29 cellular contexts compared by ENCODE assay signal in the genomic region with DNA sequence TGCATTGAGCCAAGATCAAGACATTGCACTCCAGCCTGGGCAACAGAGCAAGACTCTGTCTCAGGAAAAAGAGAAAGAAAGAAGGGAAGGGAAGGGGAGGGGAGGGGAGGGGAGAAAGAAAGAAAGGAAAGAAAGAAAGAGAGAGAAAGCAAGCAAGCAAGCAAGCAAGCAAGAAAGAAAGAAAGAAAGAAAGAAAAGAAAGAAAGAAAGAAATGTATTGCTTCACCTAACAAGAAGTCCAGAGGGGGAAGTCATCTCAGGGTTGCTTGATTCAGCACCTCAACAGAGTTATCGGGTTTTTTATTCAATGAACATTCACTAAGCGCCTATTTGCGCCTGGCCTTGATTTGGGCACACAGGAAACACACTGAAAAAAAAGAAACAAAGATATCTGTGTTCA. TPM values are rescaled to one million over a fixed set of nuclear protein-coding genes. Genes with fewer than 3 reads are reported as not detected.
DNase-seq lines count a peak whose midpoint lies in the region; ATAC-seq, FAIRE-seq and TF ChIP-seq lines count a peak whose summit lies in the region.
"Had no signal": no experiment of that assay in that cellular context is flagged by ENCODE, and none has a peak within 500 bp of the region (broad histone marks: within the 10 kb centered on the region; RNA-seq: fewer than 3 reads in every experiment).

No MANE protein-coding gene starts in this region.

- no peaks in the 10 kb centered on the region for H3K9me3 ChIP-seq in DND-41 (ENCODE audit: insufficient read depth, low read length, severe bottlenecking)
- H3K9me3 ChIP-seq: BE2C, esophagus squamous epithelium, HAP-1, lower lobe of right lung, transverse colon had no signal

- POLR2A ChIA-PET in activated B cell treated with CpG ODN at 0.5 μM for 24 hours (lab: Charles Lee): interaction anchor here (1.2 to 1.7 kb wide), 2 partner anchors 9 to 29 kb away, joined by 3 to 11 read pairs; no protein-coding TSS in a partner anchor

- peak overlapping the region; percentile 98 for H3K27ac ChIP-seq in DND-41 (ENCODE audit: low read length)
- H3K27ac ChIP-seq: dorsolateral prefrontal cortex, esophagus squamous epithelium, foreskin keratinocyte, lower lobe of right lung, transverse colon had no signal

- H3K27ac Mint-ChIP-seq in activated naive CD4-positive, alpha-beta T cell treated with anti-CD3 and anti-CD28 coated beads, Interleukin-2, amount 10 ng/mL, durations not matched to agents 7 days and 5 days: peak overlapping the region; percentile 47
- H3K27ac Mint-ChIP-seq in activated naive CD4-positive, alpha-beta T cell treated with anti-CD3 and anti-CD28 coated beads for 36 hours: no peak overlapping the region
- H3K27ac Mint-ChIP-seq in activated B cell treated with CpG ODN at 0.5 μM for 24 hours: peak overlapping the region; percentile 94
- H3K27ac Mint-ChIP-seq: brain; natural killer cell treated with Interleukin-12 subunit alpha and Interleukin-12 subunit beta and Interleukin-15 and Interleukin-18, amount 100 ng/mL, for 72 hours had no signal

- H3K4me1 ChIP-seq in DND-41 (ENCODE audit: insufficient read depth, low read length): peaks cover 98% of the 10 kb centered on the region

- peaks cover 14% of the 10 kb centered on the region for H3K9me3 Mint-ChIP-seq in activated naive CD4-positive, alpha-beta T cell treated with anti-CD3 and anti-CD28 coated beads, Interleukin-2, amount 10 ng/mL, durations not matched to agents 7 days and 5 days
- H3K9me3 Mint-ChIP-seq in activated naive CD4-positive, alpha-beta T cell treated with anti-CD3 and anti-CD28 coated beads for 36 hours: peaks cover 6% of the 10 kb centered on the region
- peaks cover 2% of the 10 kb centered on the region for H3K9me3 Mint-ChIP-seq in activated B cell treated with CpG ODN at 0.5 μM for 24 hours
- H3K9me3 Mint-ChIP-seq: natural killer cell treated with Interleukin-12 subunit alpha and Interleukin-12 subunit beta and Interleukin-15 and Interleukin-18, amount 100 ng/mL, for 72 hours had no signal

- no peak for FAIRE-seq in H54 (lab: Jason Lieb, UNC)
- FAIRE-seq: HepG2 had no signal

- no peaks in the 10 kb centered on the region for H4K20me1 ChIP-seq in DND-41 (ENCODE audit: insufficient read depth, low read length)

- TF ChIP-seq CTCF in DND-41 (IDR thresholded peaks at IDR 0.05; ENCODE audit: borderline replicate concordance, extremely low read depth, low read length, poor library complexity, severe bottlenecking): no peak
- TF ChIP-seq CTCF in activated B cell treated with CpG ODN at 0.5 μM for 24 hours (IDR thresholded peaks at IDR 0.05): no peak

- no peak overlapping the region for H3K4me3 ChIP-seq in DND-41 (ENCODE audit: low read depth in 1 of 2, low read length in 2 of 2)
- H3K4me3 ChIP-seq: dorsolateral prefrontal cortex, esophagus squamous epithelium, HAP-1, lower lobe of right lung, transverse colon had no signal

- H3K36me3 ChIP-seq in DND-41 (ENCODE audit: insufficient read depth, low read length): 0 out of 2 replicates have a peak, but pooled peaks cover 2% of the 10 kb centered on the region
- H3K36me3 ChIP-seq: BE2C, esophagus squamous epithelium, HAP-1, lower lobe of right lung, transverse colon had no signal

- peaks cover 85% of the 10 kb centered on the region for H3K4me1 Mint-ChIP-seq in activated naive CD4-positive, alpha-beta T cell treated with anti-CD3 and anti-CD28 coated beads, Interleukin-2, amount 10 ng/mL, durations not matched to agents 7 days and 5 days
- peaks cover 58% of the 10 kb centered on the region for H3K4me1 Mint-ChIP-seq in activated naive CD4-positive, alpha-beta T cell treated with anti-CD3 and anti-CD28 coated beads for 36 hours (ENCODE audit: low read depth)
- H3K4me1 Mint-ChIP-seq in activated B cell treated with CpG ODN at 0.5 μM for 24 hours: peaks cover 92% of the 10 kb centered on the region

- CTCF ChIA-PET in activated naive CD4-positive, alpha-beta T cell treated with anti-CD3 and anti-CD28 coated beads, Interleukin-2, amount 10 ng/mL, durations not matched to agents 7 days and 5 days (lab: Charles Lee): interaction anchor here (1.2 kb wide), 1 partner anchor 21 kb away, joined by 5 read pairs; no protein-coding TSS in a partner anchor
- CTCF ChIA-PET in activated naive CD4-positive, alpha-beta T cell treated with anti-CD3 and anti-CD28 coated beads for 36 hours (lab: Charles Lee): interaction anchor here (0.9 kb wide), 1 partner anchor 66 kb away, joined by 4 read pairs; no protein-coding TSS in a partner anchor
- CTCF ChIA-PET in activated B cell treated with CpG ODN at 0.5 μM for 24 hours (lab: Charles Lee): interaction anchor here (1.2 kb wide), 1 partner anchor 65 kb away, joined by 3 read pairs; no protein-coding TSS in a partner anchor

- peak overlapping the region; percentile 25 for H3K4me2 ChIP-seq in DND-41 (ENCODE audit: insufficient read depth, low read length)

- peaks cover 22% of the 10 kb centered on the region for H3K36me3 Mint-ChIP-seq in activated naive CD4-positive, alpha-beta T cell treated with anti-CD3 and anti-CD28 coated beads, Interleukin-2, amount 10 ng/mL, durations not matched to agents 7 days and 5 days
- H3K36me3 Mint-ChIP-seq in activated naive CD4-positive, alpha-beta T cell treated with anti-CD3 and anti-CD28 coated beads for 36 hours (ENCODE audit: low read depth): no peaks in the 10 kb centered on the region
- H3K36me3 Mint-ChIP-seq in activated B cell treated with CpG ODN at 0.5 μM for 24 hours (ENCODE audit: low read depth): no peaks in the 10 kb centered on the region
- H3K36me3 Mint-ChIP-seq: brain; natural killer cell treated with Interleukin-12 subunit alpha and Interleukin-12 subunit beta and Interleukin-15 and Interleukin-18, amount 100 ng/mL, for 72 hours had no signal

- H3K9ac ChIP-seq in DND-41 (ENCODE audit: low read depth, low read length): peak overlapping the region; percentile 31

- intact Hi-C loops in activated naive CD4-positive, alpha-beta T cell treated with anti-CD3 and anti-CD28 coated beads for 36 hours (cut with micrococcal nuclease): no loop called here
- intact Hi-C loops in activated B cell treated with CpG ODN at 0.5 μM for 24 hours (cut with micrococcal nuclease): no loop called here

- DNase-seq in activated naive CD4-positive, alpha-beta T cell treated with anti-CD3 and anti-CD28 coated beads, Interleukin-2, amount 10 ng/mL, durations not matched to agents 7 days and 5 days: no peak
- DNase-seq in activated naive CD4-positive, alpha-beta T cell treated with anti-CD3 and anti-CD28 coated beads for 36 hours: no peak
- DNase-seq in DND-41 (peak; percentile 46), activated B cell treated with CpG ODN at 0.5 μM for 24 hours (no peak), inferior parietal cortex (ENCODE audit: extremely low spot score) (no peak), H54 (ENCODE audit: insufficient read length, low spot score) (no peak)
- peak; percentile 12 for DNase-seq in stimulated activated CD8-positive, alpha-beta memory T cell treated with anti-CD3 and anti-CD28 coated beads, Interleukin-4, amount 100 ng/mL, for 48 hours
- DNase-seq: ACHN; activated gamma-delta T cell; amniotic stem cell; BE2C; DMS79; dorsolateral prefrontal cortex; esophagus squamous epithelium; foreskin keratinocyte; GF-D8; head of caudate nucleus; kidney glomerular epithelial cell; lower lobe of right lung; NCI-H1694; SIG-M5; stimulated activated CD4-positive, alpha-beta T cell treated with anti-CD3 and anti-CD28 coated beads, Interleukin-4, amount 100 ng/mL, for 1 hour; transverse colon had no signal

- H2AFZ ChIP-seq in DND-41 (ENCODE audit: low read depth, low read length): peak overlapping the region; percentile 15; the same call in 1 of the 2 replicates

- H3K79me2 ChIP-seq in DND-41 (ENCODE audit: insufficient read depth, low read length): no peaks in the 10 kb centered on the region; the same call in none of the 2 replicates

- no peaks in the 10 kb centered on the region for H3K27me3 ChIP-seq in DND-41 (ENCODE audit: insufficient read depth, low read length, poor library complexity)
- H3K27me3 ChIP-seq: BE2C, dorsolateral prefrontal cortex, esophagus squamous epithelium, foreskin keratinocyte, transverse colon had no signal

- TF ChIP-seq POLR2A in H54 (IDR thresholded peaks at IDR 0.05; ENCODE audit: low read depth, low read length): no peak

- ATAC-seq in DND-41 (ENCODE audit: insufficient read depth, low read depth): no peak
- ATAC-seq in activated B cell treated with CpG ODN at 0.5 μM for 24 hours (ENCODE audit: low read depth): no peak
- ATAC-seq in HG02623 (IDR thresholded peaks at IDR 0.05; ENCODE audit: unreplicated experiment): no peak
- ATAC-seq: foreskin keratinocyte; HepG2; lower lobe of right lung; natural killer cell treated with Interleukin-12 subunit alpha and Interleukin-12 subunit beta and Interleukin-15 and Interleukin-18, amount 100 ng/mL, for 72 hours; Panc1 had no signal

- no peak overlapping the region for H3K4me3 Mint-ChIP-seq in activated naive CD4-positive, alpha-beta T cell treated with anti-CD3 and anti-CD28 coated beads, Interleukin-2, amount 10 ng/mL, durations not matched to agents 7 days and 5 days
- no peak overlapping the region for H3K4me3 Mint-ChIP-seq in activated naive CD4-positive, alpha-beta T cell treated with anti-CD3 and anti-CD28 coated beads for 36 hours
- peak overlapping the region; percentile 13 for H3K4me3 Mint-ChIP-seq in activated B cell treated with CpG ODN at 0.5 μM for 24 hours
- H3K4me3 Mint-ChIP-seq: brain; natural killer cell treated with Interleukin-12 subunit alpha and Interleukin-12 subunit beta and Interleukin-15 and Interleukin-18, amount 100 ng/mL, for 72 hours had no signal

- no peaks in the 10 kb centered on the region for H3K27me3 Mint-ChIP-seq in activated naive CD4-positive, alpha-beta T cell treated with anti-CD3 and anti-CD28 coated beads, Interleukin-2, amount 10 ng/mL, durations not matched to agents 7 days and 5 days
- no peaks in the 10 kb centered on the region for H3K27me3 Mint-ChIP-seq in activated naive CD4-positive, alpha-beta T cell treated with anti-CD3 and anti-CD28 coated beads for 36 hours (ENCODE audit: low read depth)
- no peaks in the 10 kb centered on the region for H3K27me3 Mint-ChIP-seq in activated B cell treated with CpG ODN at 0.5 μM for 24 hours
- H3K27me3 Mint-ChIP-seq: natural killer cell treated with Interleukin-12 subunit alpha and Interleukin-12 subunit beta and Interleukin-15 and Interleukin-18, amount 100 ng/mL, for 72 hours had no signal

RNA-seq across cellular contexts. Expression of a gene that starts 8.3 kb away (rescaled TPM):
- total RNA-seq in activated naive CD4-positive, alpha-beta T cell treated with anti-CD3 and anti-CD28 coated beads for 36 hours: 10 to 100 TPM; 27.3 to 27.9 TPM
- 184 and 185 TPM in 2 replicates for total RNA-seq in activated B cell treated with CpG ODN at 0.5 μM for 24 hours
- total RNA-seq: HepG2 had no signal

Comparison
In these comparisons a context has a peak if more than half of its experiments do, and no peak if none do; other contexts are left out.
1. DNase-seq: peak in DND-41 (single experiment) and stimulated activated CD8-positive, alpha-beta memory T cell treated with anti-CD3 and anti-CD28 coated beads, Interleukin-4, amount 100 ng/mL, for 48 hours (single experiment); none in activated naive CD4-positive, alpha-beta T cell treated with anti-CD3 and anti-CD28 coated beads, Interleukin-2, amount 10 ng/mL, durations not matched to agents 7 days and 5 days (single experiment), activated naive CD4-positive, alpha-beta T cell treated with anti-CD3 and anti-CD28 coated beads for 36 hours (single experiment), activated B cell treated with CpG ODN at 0.5 μM for 24 hours (single experiment), inferior parietal cortex (single experiment) and H54 (single experiment).